ENCODE assay signal across 1 cellular context in the genomic region with DNA sequence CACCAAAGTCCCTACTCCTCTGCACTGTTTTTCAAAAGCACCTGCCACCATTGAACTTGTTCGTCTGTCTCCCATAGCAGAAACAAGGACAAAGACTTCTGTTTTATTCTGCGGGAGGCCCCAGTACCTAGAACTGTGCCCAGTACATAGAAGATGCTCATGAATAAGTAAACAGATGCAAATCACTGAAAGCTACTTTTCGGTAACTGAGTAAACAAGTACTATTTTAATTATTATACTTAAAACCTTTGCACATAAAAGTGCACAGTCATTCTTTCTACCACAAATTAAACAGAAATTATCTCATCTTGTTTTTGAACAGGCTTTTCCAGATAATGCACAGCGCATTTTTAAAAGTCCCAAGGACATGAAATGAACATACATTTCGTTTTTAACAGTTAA.
TF ChIP-seq lines count a peak whose summit lies in the region.

No MANE protein-coding gene starts in this region.

TF ChIP-seq in K562, 482 proteins besides CTCF, POLR2A, EP300 and RAD21:
- peak; percentile 85; the same call in 1 of the 2 replicates for TF ChIP-seq BACH1 (tag; IDR thresholded peaks at IDR 0.05)
- no peak for TF ChIP-seq CBX1 (IDR thresholded peaks at IDR 0.05; ENCODE audit: low read depth)
- 0 out of 4 replicates have a peak, but pooled peaks of 1 of the 2 experiments have one; percentile 14 for TF ChIP-seq FOXA3 (CRISPR knock-in tag; conservative IDR thresholded peaks at IDR 0.05 in 1 of 2, IDR thresholded peaks at IDR 0.05 in 1 of 2)
- 0 out of 4 replicates have a peak, but pooled peaks of 1 of the 2 experiments have one; percentile 8 for TF ChIP-seq ZNF639 (CRISPR knock-in tag; conservative IDR thresholded peaks at IDR 0.05 in 1 of 2, IDR thresholded peaks at IDR 0.05 in 1 of 2)
- peak; percentile 74; the same call in 1 of the 2 replicates for TF ChIP-seq MAFK (IDR thresholded peaks at IDR 0.05; ENCODE audit: low read length)
- peak; percentile 94 for TF ChIP-seq MAFG (tag; conservative IDR thresholded peaks at IDR 0.05)
- TF ChIP-seq RBBP5 (IDR thresholded peaks at IDR 0.05; ENCODE audit: borderline replicate concordance, insufficient read depth, low read length, poor library complexity, severe bottlenecking) = no peak
- TF ChIP-seq ETV1 (tag; conservative IDR thresholded peaks at IDR 0.05; ENCODE audit: low read depth) = 0 out of 2 replicates have a peak, but pooled peaks have one; percentile 22
- peak; percentile 14; the same call in 1 of the 2 replicates for TF ChIP-seq KAT7 (CRISPR knock-in tag; IDR thresholded peaks at IDR 0.05; ENCODE audit: borderline replicate concordance)
- TF ChIP-seq ZNF232 (CRISPR knock-in tag; IDR thresholded peaks at IDR 0.05) = no peak
- TF ChIP-seq SMARCC2 (IDR thresholded peaks at IDR 0.05; ENCODE audit: low read depth) = 0 out of 2 replicates have a peak, but pooled peaks have one; percentile 30
- TF ChIP-seq PTTG1 (tag; IDR thresholded peaks at IDR 0.05; ENCODE audit: low read depth) = no peak
- TF ChIP-seq GABPB1 (CRISPR knock-in tag; IDR thresholded peaks at IDR 0.05) = no peak
- peak; percentile 85 for TF ChIP-seq NFE2L1 (tag; IDR thresholded peaks at IDR 0.05; ENCODE audit: borderline replicate concordance, low read depth)
- TF ChIP-seq NFE2 (IDR thresholded peaks at IDR 0.05; ENCODE audit: low read depth) = peak; percentile 80
- TF ChIP-seq MBD2 (IDR thresholded peaks at IDR 0.05; ENCODE audit: borderline replicate concordance, low read depth) = no peak
- peak; percentile 55; the same call in 1 of the 2 replicates for TF ChIP-seq DPF2 (IDR thresholded peaks at IDR 0.05)
- TF ChIP-seq ARID1B (IDR thresholded peaks at IDR 0.05) = 0 out of 2 replicates have a peak, but pooled peaks have one; percentile 22
- TF ChIP-seq ZFP30 (CRISPR knock-in tag; IDR thresholded peaks at IDR 0.05; ENCODE audit: borderline replicate concordance) = no peak
- TF ChIP-seq MAFF (IDR thresholded peaks at IDR 0.05; ENCODE audit: low read length) = peak; percentile 85
- peak; percentile 89 for TF ChIP-seq ZNF316 (IDR thresholded peaks at IDR 0.05)
- TF ChIP-seq GATAD2A (IDR thresholded peaks at IDR 0.05) = no peak
- TF ChIP-seq, protein P1, sequence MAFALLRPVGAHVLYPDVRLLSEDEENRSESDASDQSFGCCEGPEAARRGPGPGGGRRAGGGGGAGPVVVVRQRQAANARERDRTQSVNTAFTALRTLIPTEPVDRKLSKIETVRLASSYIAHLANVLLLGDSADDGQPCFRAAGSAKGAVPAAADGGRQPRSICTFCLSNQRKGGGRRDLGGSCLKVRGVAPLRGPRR (CRISPR knock-in tag; IDR thresholded peaks at IDR 0.05) = no peak
- TF ChIP-seq SMARCA4 (IDR thresholded peaks at IDR 0.05) = 0 out of 2 replicates have a peak, but pooled peaks have one; percentile 22
- peak; percentile 83 for TF ChIP-seq C11orf30 (IDR thresholded peaks at IDR 0.05; ENCODE audit: low read depth)
- TF ChIP-seq, protein P2, sequence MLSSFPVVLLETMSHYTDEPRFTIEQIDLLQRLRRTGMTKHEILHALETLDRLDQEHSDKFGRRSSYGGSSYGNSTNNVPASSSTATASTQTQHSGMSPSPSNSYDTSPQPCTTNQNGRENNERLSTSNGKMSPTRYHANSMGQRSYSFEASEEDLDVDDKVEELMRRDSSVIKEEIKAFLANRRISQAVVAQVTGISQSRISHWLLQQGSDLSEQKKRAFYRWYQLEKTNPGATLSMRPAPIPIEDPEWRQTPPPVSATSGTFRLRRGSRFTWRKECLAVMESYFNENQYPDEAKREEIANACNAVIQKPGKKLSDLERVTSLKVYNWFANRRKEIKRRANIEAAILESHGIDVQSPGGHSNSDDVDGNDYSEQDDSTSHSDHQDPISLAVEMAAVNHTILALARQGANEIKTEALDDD (IDR thresholded peaks at IDR 0.05) = no peak
